8 cellular contexts compared by ENCODE assay signal in genomic region chr16:17416461-17417221, GRCh38. TPM values are rescaled to one million over a fixed set of nuclear protein-coding genes. Genes with fewer than 3 reads are reported as not detected.
DNase-seq lines count a peak whose midpoint lies in the region; ATAC-seq and TF ChIP-seq lines count a peak whose summit lies in the region.

No MANE protein-coding gene starts in this region.

- peaks cover 44 to 62% (median 48%) of the 10 kb centered on the region in 3 donors for H3K4me1 Mint-ChIP-seq in CD8-positive, alpha-beta memory T cell
- peaks cover 39% of the 10 kb centered on the region for H3K4me1 Mint-ChIP-seq in activated CD8-positive, alpha-beta T cell treated with anti-CD3 and anti-CD28 coated beads for 36 hours (ENCODE audit: low read depth)

- H3K27ac ChIP-seq in CD8-positive, alpha-beta memory T cell (ENCODE audit: low read depth, low read length) = peak overlapping the region; percentile 12
- H3K27ac ChIP-seq in HUES64 (ENCODE audit: low read depth, low read length) = peak overlapping the region; percentile 7; the same call in 1 of the 2 replicates
- no peak overlapping the region for H3K27ac ChIP-seq in parathyroid adenoma
- peak overlapping the region; percentile 66 for H3K27ac ChIP-seq in vagina

- H3K27ac Mint-ChIP-seq in CD8-positive, alpha-beta memory T cell = peak overlapping the region; percentile 43 to 96 (median 91)
- peak overlapping the region; percentile 98 for H3K27ac Mint-ChIP-seq in activated CD8-positive, alpha-beta T cell treated with anti-CD3 and anti-CD28 coated beads for 36 hours

- H3K9ac ChIP-seq in HUES64 (ENCODE audit: low read depth, low read length) = 0 out of 2 replicates have a peak overlapping the region, but pooled peaks have one; percentile 15
- H3K9ac ChIP-seq in parathyroid adenoma = no peak overlapping the region

- H3K4me3 Mint-ChIP-seq in CD8-positive, alpha-beta memory T cell = peak overlapping the region; percentile 38 to 92 (median 84)
- peak overlapping the region; percentile 74 for H3K4me3 Mint-ChIP-seq in activated CD8-positive, alpha-beta T cell treated with anti-CD3 and anti-CD28 coated beads for 36 hours

- intact Hi-C loops in activated CD8-positive, alpha-beta T cell treated with anti-CD3 and anti-CD28 coated beads for 36 hours (cut with micrococcal nuclease) = no loop called here
- intact Hi-C loops in vagina (cut with DNase I) = no loop called here

- H3K4me1 ChIP-seq in CD8-positive, alpha-beta memory T cell (ENCODE audit: insufficient read depth, low read length) = peaks cover 20% of the 10 kb centered on the region
- H3K4me1 ChIP-seq in HUES64 (ENCODE audit: insufficient read depth, low read length) (peaks cover 29% of the 10 kb centered on the region), parathyroid adenoma (peaks cover 4% of the 10 kb centered on the region), vagina (peaks cover 26% of the 10 kb centered on the region)

- H3K36me3 Mint-ChIP-seq in CD8-positive, alpha-beta memory T cell = peaks cover 0 to 2% (median 0%) of the 10 kb centered on the region in 3 donors
- peaks cover 5% of the 10 kb centered on the region for H3K36me3 Mint-ChIP-seq in activated CD8-positive, alpha-beta T cell treated with anti-CD3 and anti-CD28 coated beads for 36 hours (ENCODE audit: low read depth)

- TF ChIP-seq CTCF in GM20000 (IDR thresholded peaks at IDR 0.05; ENCODE audit: extremely low read depth, missing control alignments) (peak; percentile 17), fibroblast of mammary gland (conservative IDR thresholded peaks at IDR 0.05; ENCODE audit: control insufficient read depth, insufficient read depth, low read depth, low read length) (no peak), parathyroid adenoma (IDR thresholded peaks at IDR 0.05) (peak; percentile 18), vagina (IDR thresholded peaks at IDR 0.05) (no peak)
- peak; percentile 20 for TF ChIP-seq CTCF in activated CD8-positive, alpha-beta T cell treated with anti-CD3 and anti-CD28 coated beads for 36 hours (IDR thresholded peaks at IDR 0.05)

- H2AFZ ChIP-seq in parathyroid adenoma = peak overlapping the region; percentile 68

- H3K9me3 Mint-ChIP-seq in CD8-positive, alpha-beta memory T cell = no peaks in the 10 kb centered on the region
- H3K9me3 Mint-ChIP-seq in activated CD8-positive, alpha-beta T cell treated with anti-CD3 and anti-CD28 coated beads for 36 hours = peaks cover 8% of the 10 kb centered on the region

- no peak for TF ChIP-seq POLR2A in vagina (IDR thresholded peaks at IDR 0.05)

- H3K27me3 ChIP-seq in CD8-positive, alpha-beta memory T cell (ENCODE audit: insufficient read depth, low read length, poor library complexity, severe bottlenecking) = no peaks in the 10 kb centered on the region
- H3K27me3 ChIP-seq in HUES64 (ENCODE audit: insufficient read depth, low read length) = no peaks in the 10 kb centered on the region
- H3K27me3 ChIP-seq in parathyroid adenoma (ENCODE audit: control insufficient read depth, insufficient read depth, low read length) = no peaks in the 10 kb centered on the region
- H3K27me3 ChIP-seq in vagina = no peaks in the 10 kb centered on the region

- peak; percentile 91 for ATAC-seq in activated CD8-positive, alpha-beta T cell treated with anti-CD3 and anti-CD28 coated beads for 36 hours

- H3K36me3 ChIP-seq in CD8-positive, alpha-beta memory T cell (ENCODE audit: insufficient read depth, low read length) = no peaks in the 10 kb centered on the region
- H3K36me3 ChIP-seq in HUES64 (ENCODE audit: insufficient read depth, low read length) (no peaks in the 10 kb centered on the region), parathyroid adenoma (ENCODE audit: control insufficient read depth, insufficient read depth, low read length) (no peaks in the 10 kb centered on the region), vagina (peaks cover 0 to 3% of the 10 kb centered on the region in 2 donors)

- peaks cover 3% of the 10 kb centered on the region for H3K79me2 ChIP-seq in parathyroid adenoma

- no peaks in the 10 kb centered on the region for H3K9me3 ChIP-seq in CD8-positive, alpha-beta memory T cell (ENCODE audit: low read length)
- H3K9me3 ChIP-seq in HUES64 (ENCODE audit: insufficient read depth, low read depth, low read length) = no peaks in the 10 kb centered on the region
- no peaks in the 10 kb centered on the region for H3K9me3 ChIP-seq in parathyroid adenoma (ENCODE audit: control insufficient read depth, low read length)
- no peaks in the 10 kb centered on the region for H3K9me3 ChIP-seq in vagina

- 30% methylated on average over 12 of the region's 13 CpGs for WGBS in HUES64

- no peak overlapping the region for H3K4me2 ChIP-seq in parathyroid adenoma (ENCODE audit: low read length)

- CTCF ChIA-PET in CD8-positive, alpha-beta memory T cell (lab: Charles Lee) = interaction anchor here (0.8 to 3.1 kb wide), 8 partner anchors 11 to 53 kb away, joined by 3 to 15 read pairs (median 5); no protein-coding TSS in a partner anchor
- CTCF ChIA-PET in activated CD8-positive, alpha-beta T cell treated with anti-CD3 and anti-CD28 coated beads for 36 hours (lab: Charles Lee) = interaction anchor here (0.7 to 2.3 kb wide), 14 partner anchors 15 to 223 kb away, joined by 3 to 8 read pairs (median 4); no protein-coding TSS in a partner anchor

- POLR2A ChIA-PET in CD8-positive, alpha-beta memory T cell (lab: Charles Lee) = interaction anchor here (2.2 kb wide), 1 partner anchor 47 kb away, joined by 6 read pairs; no protein-coding TSS in a partner anchor
- POLR2A ChIA-PET in activated CD8-positive, alpha-beta T cell treated with anti-CD3 and anti-CD28 coated beads for 36 hours (lab: Charles Lee) = interaction anchor here (1.0 to 1.9 kb wide), 14 partner anchors 11 to 92 kb away, joined by 3 to 8 read pairs (median 5); no protein-coding TSS in a partner anchor

- H3K27me3 Mint-ChIP-seq in CD8-positive, alpha-beta memory T cell = no peaks in the 10 kb centered on the region
- no peaks in the 10 kb centered on the region for H3K27me3 Mint-ChIP-seq in activated CD8-positive, alpha-beta T cell treated with anti-CD3 and anti-CD28 coated beads for 36 hours

- peak overlapping the region; percentile 38 for H3K4me3 ChIP-seq in CD8-positive, alpha-beta memory T cell (ENCODE audit: low read length)
- H3K4me3 ChIP-seq in HUES64 (ENCODE audit: low read length) (no peak overlapping the region), fibroblast of mammary gland (ENCODE audit: control insufficient read depth, low read depth, low read length) (no peak overlapping the region), parathyroid adenoma (ENCODE audit: low read depth, low read length) (no peak overlapping the region), vagina (no peak overlapping the region)

- peak in 4 of 5 donors; percentile 12 to 65 (median 53) for DNase-seq in CD8-positive, alpha-beta memory T cell
- DNase-seq in GM20000 (ENCODE audit: low spot score) (peak; percentile 85), fibroblast of mammary gland (ENCODE audit: low read depth) (peak; percentile 67), vagina (ENCODE audit: extremely low spot score in 2 of 2) (no peak), SW 1271 (lab: John Stamatoyannopoulos, UW) (no peak)
- peak; percentile 78 for DNase-seq in activated CD8-positive, alpha-beta T cell treated with anti-CD3 and anti-CD28 coated beads for 36 hours

RNA-seq across cellular contexts. Expression of gene XYLT1, which starts 54.1 kb away (rescaled TPM):
- total RNA-seq in CD8-positive, alpha-beta memory T cell = 1 to 10 TPM; 6.8 to 9.1 TPM
- polyA plus RNA-seq in CD8-positive, alpha-beta memory T cell = 1.4 TPM
- 6.0 TPM for polyA plus RNA-seq in HUES64 (2013, experiment 1 of 2)
- 6.8 TPM for polyA plus RNA-seq in HUES64 (2013, experiment 2 of 2)
- total RNA-seq in activated CD8-positive, alpha-beta T cell treated with anti-CD3 and anti-CD28 coated beads for 36 hours = 1 to 10 TPM; 7.3 to 8.9 TPM
- total RNA-seq in vagina = 27.3 TPM

Comparison
In these comparisons a context has a peak if more than half of its experiments do, and no peak if none do; other contexts are left out.
1. DNase-seq: peak in CD8-positive, alpha-beta memory T cell (4 of 5), GM20000 (single experiment), activated CD8-positive, alpha-beta T cell treated with anti-CD3 and anti-CD28 coated beads for 36 hours (single experiment) and fibroblast of mammary gland (single experiment); none in vagina (0 of 2) and SW 1271 (0 of 2).
2. CTCF ChIP-seq: peak in GM20000 (single experiment), activated CD8-positive, alpha-beta T cell treated with anti-CD3 and anti-CD28 coated beads for 36 hours (single experiment) and parathyroid adenoma (single experiment); none in fibroblast of mammary gland (single experiment) and vagina (0 of 3).